ENCODE assay signal across 8 cellular contexts in the genomic region with DNA sequence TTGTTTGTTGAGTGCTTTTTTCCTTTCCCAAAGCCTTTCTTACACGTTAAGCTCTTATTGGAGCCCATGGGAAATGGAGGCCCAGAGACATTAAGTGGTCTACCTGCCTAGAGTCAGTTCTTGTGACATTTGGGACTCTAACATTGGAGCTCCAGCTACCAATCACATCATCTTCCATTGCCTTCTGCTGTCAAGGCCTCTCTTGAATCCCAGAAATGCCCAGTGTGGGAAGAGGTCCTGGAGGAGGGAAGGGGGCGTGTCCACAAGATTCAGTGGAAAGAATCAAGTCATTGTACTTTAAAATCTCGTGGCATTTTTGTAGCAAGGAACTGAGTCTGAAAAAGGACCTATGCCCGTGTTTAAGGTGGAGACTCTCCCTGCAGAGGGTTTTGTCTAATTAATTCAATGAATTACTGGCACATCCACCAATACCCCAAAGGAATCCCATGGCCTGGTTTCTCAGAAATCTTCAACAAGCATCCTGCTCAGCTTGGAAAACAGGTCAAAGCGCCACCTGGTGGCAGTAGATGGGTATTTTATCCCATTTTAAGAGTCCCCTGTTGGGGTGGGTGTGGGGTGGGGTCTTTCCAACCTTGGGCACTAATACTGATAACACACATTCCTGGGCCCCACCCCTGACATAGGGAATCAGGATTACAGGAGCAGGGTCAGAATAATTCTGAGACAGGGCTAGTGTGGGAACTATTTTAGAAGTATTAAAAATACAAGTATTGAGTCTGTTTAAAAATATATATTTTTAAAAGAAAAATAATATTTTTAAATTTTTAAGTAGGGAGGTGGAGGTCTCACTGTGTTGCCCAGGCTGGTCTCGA. TPM values are rescaled to one million over a fixed set of nuclear protein-coding genes. Genes with fewer than 3 reads are reported as not detected.
DNase-seq lines count a peak whose midpoint lies in the region; ATAC-seq, FAIRE-seq and TF ChIP-seq lines count a peak whose summit lies in the region.

No MANE protein-coding gene starts in this region.

- H3K9me3 ChIP-seq in HAP-1: no peaks in the 10 kb centered on the region

- H3K27ac Mint-ChIP-seq in osteocyte (ENCODE audit: unreplicated experiment) (no peak overlapping the region), type B pancreatic cell (peak overlapping the region; percentile 16)

- DNase-seq in HAP-1 (ENCODE audit: low spot score in 2 of 2) (peak; percentile 63 to 84), RCC 7860 (ENCODE audit: low spot score) (peak; percentile 40), fibroblast of villous mesenchyme (ENCODE audit: low read depth) (peak; percentile 73), osteocyte (ENCODE audit: extremely low spot score, unreplicated experiment) (no peak), type B pancreatic cell (ENCODE audit: extremely low spot score, unreplicated experiment) (no peak)
- peak; percentile 32 to 45 for DNase-seq in activated T-helper 1 cell treated with anti-CD3 and anti-CD28 coated beads, Interleukin-2, amount 50 U/mL, for 16 hours (ENCODE audit: low read depth in 1 of 2, low spot score in 1 of 2)

- H3K4me3 Mint-ChIP-seq in osteocyte (ENCODE audit: unreplicated experiment) (no peak overlapping the region), type B pancreatic cell (no peak overlapping the region)

- TF ChIP-seq CTCF in C4-2B (conservative IDR thresholded peaks at IDR 0.05) (peak; percentile 78), fibroblast of villous mesenchyme (IDR thresholded peaks at IDR 0.05; ENCODE audit: insufficient read depth, low read depth, low read length) (peak; percentile 60), osteocyte (IDR thresholded peaks at IDR 0.05) (peak; percentile 80), type B pancreatic cell (conservative IDR thresholded peaks at IDR 0.05) (peak; percentile 90)

- no peaks in the 10 kb centered on the region for H3K9me3 Mint-ChIP-seq in osteocyte (ENCODE audit: unreplicated experiment)
- no peaks in the 10 kb centered on the region for H3K9me3 Mint-ChIP-seq in type B pancreatic cell

- no peak for FAIRE-seq in RCC 7860 (lab: Jason Lieb, UNC)

- H3K27ac ChIP-seq in C4-2B: no peak overlapping the region

- H3K27me3 Mint-ChIP-seq in osteocyte (ENCODE audit: unreplicated experiment) (no peaks in the 10 kb centered on the region), type B pancreatic cell (no peaks in the 10 kb centered on the region)

- H3K4me3 ChIP-seq in HAP-1: no peak overlapping the region
- H3K4me3 ChIP-seq in fibroblast of villous mesenchyme (ENCODE audit: low read depth, low read length): no peak overlapping the region

- peaks cover 25% of the 10 kb centered on the region for H3K36me3 Mint-ChIP-seq in osteocyte (ENCODE audit: unreplicated experiment)
- H3K36me3 Mint-ChIP-seq in type B pancreatic cell: peaks cover 7% of the 10 kb centered on the region

- H3K4me1 Mint-ChIP-seq in osteocyte (ENCODE audit: unreplicated experiment) (peaks cover 2% of the 10 kb centered on the region), type B pancreatic cell (ENCODE audit: unreplicated experiment) (peaks cover 5% of the 10 kb centered on the region)

- no peaks in the 10 kb centered on the region for H3K27me3 ChIP-seq in HAP-1 (ENCODE audit: low read depth)

- in situ Hi-C loops in HAP-1 (cut with MboI; ENCODE audit: low sequenced_read_pairs): no loop called here

- no peak for ATAC-seq in GM21717 (IDR thresholded peaks at IDR 0.05; ENCODE audit: unreplicated experiment)

- H3K36me3 ChIP-seq in HAP-1 (replicated peaks): peaks cover 51% of the 10 kb centered on the region

- no peaks in the 10 kb centered on the region for H3K4me1 ChIP-seq in HAP-1

RNA-seq across cellular contexts. Expression of a gene that starts 24.6 kb away (rescaled TPM):
- total RNA-seq in fibroblast of villous mesenchyme: 13.0 and 13.5 TPM in 2 replicates
- 30.5 and 35.0 TPM in 2 replicates for total RNA-seq in osteocyte
- 28.6 and 47.8 TPM in 2 replicates for total RNA-seq in type B pancreatic cell (ENCODE audit: low replicate concordance)

Comparison
In these comparisons a context has a peak if more than half of its experiments do, and no peak if none do; other contexts are left out.
1. DNase-seq: peak in HAP-1 (2 of 2), RCC 7860 (single experiment), activated T-helper 1 cell treated with anti-CD3 and anti-CD28 coated beads, Interleukin-2, amount 50 U/mL, for 16 hours (2 of 2) and fibroblast of villous mesenchyme (single experiment); none in osteocyte (single experiment) and type B pancreatic cell (single experiment).
2. Peak in every context shown above with its lines, with median percentiles within 50 percentile points of each other: CTCF ChIP-seq.